Comparison of ENCODE assay signal across 1 cellular context in the genomic region with DNA sequence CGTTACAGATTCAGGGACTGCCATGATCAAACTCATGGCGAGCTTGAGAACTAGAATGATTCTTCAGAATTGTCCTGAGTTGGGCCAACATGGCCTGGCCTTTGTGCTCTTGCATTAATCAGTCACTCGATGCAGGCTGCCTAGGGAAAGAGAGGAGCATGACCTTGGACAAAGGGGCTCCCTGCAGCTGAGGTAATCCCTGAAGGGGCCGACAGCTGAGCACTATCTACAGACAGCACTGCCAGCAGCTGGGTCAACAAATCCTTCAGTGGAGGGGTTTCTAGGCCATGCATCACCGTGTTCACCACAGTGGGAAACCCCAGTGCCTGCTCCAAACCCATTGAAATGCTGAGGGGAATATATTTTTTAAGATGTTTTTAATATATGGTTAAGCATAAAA.
TF ChIP-seq lines count a peak whose summit lies in the region.

No MANE protein-coding gene starts in this region.

TF ChIP-seq in GM23338, 12 proteins besides CTCF, POLR2A, EP300 and RAD21 (continued from another document):
- TF ChIP-seq, protein P1, sequence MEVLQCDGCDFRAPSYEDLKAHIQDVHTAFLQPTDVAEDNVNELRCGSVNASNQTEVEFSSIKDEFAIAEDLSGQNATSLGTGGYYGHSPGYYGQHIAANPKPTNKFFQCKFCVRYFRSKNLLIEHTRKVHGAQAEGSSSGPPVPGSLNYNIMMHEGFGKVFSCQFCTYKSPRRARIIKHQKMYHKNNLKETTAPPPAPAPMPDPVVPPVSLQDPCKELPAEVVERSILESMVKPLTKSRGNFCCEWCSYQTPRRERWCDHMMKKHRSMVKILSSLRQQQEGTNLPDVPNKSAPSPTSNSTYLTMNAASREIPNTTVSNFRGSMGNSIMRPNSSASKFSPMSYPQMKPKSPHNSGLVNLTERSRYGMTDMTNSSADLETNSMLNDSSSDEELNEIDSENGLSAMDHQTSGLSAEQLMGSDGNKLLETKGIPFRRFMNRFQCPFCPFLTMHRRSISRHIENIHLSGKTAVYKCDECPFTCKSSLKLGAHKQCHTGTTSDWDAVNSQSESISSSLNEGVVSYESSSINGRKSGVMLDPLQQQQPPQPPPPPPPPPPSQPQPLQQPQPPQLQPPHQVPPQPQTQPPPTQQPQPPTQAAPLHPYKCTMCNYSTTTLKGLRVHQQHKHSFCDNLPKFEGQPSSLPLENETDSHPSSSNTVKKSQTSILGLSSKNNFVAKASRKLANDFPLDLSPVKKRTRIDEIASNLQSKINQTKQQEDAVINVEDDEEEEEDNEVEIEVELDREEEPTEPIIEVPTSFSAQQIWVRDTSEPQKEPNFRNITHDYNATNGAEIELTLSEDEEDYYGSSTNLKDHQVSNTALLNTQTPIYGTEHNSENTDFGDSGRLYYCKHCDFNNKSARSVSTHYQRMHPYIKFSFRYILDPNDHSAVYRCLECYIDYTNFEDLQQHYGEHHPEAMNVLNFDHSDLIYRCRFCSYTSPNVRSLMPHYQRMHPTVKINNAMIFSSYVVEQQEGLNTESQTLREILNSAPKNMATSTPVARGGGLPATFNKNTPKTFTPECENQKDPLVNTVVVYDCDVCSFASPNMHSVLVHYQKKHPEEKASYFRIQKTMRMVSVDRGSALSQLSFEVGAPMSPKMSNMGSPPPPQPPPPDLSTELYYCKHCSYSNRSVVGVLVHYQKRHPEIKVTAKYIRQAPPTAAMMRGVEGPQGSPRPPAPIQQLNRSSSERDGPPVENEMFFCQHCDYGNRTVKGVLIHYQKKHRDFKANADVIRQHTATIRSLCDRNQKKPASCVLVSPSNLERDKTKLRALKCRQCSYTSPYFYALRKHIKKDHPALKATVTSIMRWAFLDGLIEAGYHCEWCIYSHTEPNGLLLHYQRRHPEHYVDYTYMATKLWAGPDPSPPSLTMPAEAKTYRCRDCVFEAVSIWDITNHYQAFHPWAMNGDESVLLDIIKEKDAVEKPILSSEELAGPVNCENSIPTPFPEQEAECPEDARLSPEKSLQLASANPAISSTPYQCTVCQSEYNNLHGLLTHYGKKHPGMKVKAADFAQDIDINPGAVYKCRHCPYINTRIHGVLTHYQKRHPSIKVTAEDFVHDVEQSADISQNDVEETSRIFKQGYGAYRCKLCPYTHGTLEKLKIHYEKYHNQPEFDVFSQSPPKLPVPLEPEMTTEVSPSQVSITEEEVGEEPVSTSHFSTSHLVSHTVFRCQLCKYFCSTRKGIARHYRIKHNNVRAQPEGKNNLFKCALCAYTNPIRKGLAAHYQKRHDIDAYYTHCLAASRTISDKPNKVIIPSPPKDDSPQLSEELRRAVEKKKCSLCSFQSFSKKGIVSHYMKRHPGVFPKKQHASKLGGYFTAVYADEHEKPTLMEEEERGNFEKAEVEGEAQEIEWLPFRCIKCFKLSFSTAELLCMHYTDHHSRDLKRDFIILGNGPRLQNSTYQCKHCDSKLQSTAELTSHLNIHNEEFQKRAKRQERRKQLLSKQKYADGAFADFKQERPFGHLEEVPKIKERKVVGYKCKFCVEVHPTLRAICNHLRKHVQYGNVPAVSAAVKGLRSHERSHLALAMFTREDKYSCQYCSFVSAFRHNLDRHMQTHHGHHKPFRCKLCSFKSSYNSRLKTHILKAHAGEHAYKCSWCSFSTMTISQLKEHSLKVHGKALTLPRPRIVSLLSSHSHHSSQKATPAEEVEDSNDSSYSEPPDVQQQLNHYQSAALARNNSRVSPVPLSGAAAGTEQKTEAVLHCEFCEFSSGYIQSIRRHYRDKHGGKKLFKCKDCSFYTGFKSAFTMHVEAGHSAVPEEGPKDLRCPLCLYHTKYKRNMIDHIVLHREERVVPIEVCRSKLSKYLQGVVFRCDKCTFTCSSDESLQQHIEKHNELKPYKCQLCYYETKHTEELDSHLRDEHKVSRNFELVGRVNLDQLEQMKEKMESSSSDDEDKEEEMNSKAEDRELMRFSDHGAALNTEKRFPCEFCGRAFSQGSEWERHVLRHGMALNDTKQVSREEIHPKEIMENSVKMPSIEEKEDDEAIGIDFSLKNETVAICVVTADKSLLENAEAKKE (CRISPR knock-in tag; IDR thresholded peaks at IDR 0.05) = no peak
- TF ChIP-seq, protein P2, sequence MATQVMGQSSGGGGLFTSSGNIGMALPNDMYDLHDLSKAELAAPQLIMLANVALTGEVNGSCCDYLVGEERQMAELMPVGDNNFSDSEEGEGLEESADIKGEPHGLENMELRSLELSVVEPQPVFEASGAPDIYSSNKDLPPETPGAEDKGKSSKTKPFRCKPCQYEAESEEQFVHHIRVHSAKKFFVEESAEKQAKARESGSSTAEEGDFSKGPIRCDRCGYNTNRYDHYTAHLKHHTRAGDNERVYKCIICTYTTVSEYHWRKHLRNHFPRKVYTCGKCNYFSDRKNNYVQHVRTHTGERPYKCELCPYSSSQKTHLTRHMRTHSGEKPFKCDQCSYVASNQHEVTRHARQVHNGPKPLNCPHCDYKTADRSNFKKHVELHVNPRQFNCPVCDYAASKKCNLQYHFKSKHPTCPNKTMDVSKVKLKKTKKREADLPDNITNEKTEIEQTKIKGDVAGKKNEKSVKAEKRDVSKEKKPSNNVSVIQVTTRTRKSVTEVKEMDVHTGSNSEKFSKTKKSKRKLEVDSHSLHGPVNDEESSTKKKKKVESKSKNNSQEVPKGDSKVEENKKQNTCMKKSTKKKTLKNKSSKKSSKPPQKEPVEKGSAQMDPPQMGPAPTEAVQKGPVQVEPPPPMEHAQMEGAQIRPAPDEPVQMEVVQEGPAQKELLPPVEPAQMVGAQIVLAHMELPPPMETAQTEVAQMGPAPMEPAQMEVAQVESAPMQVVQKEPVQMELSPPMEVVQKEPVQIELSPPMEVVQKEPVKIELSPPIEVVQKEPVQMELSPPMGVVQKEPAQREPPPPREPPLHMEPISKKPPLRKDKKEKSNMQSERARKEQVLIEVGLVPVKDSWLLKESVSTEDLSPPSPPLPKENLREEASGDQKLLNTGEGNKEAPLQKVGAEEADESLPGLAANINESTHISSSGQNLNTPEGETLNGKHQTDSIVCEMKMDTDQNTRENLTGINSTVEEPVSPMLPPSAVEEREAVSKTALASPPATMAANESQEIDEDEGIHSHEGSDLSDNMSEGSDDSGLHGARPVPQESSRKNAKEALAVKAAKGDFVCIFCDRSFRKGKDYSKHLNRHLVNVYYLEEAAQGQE (IDR thresholded peaks at IDR 0.05; ENCODE audit: unreplicated experiment) = no peak
- TF ChIP-seq EZH2 (IDR thresholded peaks at IDR 0.05; ENCODE audit: low read depth, unreplicated experiment) (no peak), EZH2phosphoT487 (IDR thresholded peaks at IDR 0.05; ENCODE audit: unreplicated experiment) (no peak)
- TF ChIP-seq, protein P3, sequence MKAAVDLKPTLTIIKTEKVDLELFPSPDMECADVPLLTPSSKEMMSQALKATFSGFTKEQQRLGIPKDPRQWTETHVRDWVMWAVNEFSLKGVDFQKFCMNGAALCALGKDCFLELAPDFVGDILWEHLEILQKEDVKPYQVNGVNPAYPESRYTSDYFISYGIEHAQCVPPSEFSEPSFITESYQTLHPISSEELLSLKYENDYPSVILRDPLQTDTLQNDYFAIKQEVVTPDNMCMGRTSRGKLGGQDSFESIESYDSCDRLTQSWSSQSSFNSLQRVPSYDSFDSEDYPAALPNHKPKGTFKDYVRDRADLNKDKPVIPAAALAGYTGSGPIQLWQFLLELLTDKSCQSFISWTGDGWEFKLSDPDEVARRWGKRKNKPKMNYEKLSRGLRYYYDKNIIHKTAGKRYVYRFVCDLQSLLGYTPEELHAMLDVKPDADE (IDR thresholded peaks at IDR 0.05) = no peak
